Comparison of ENCODE assay signal across 12 cellular contexts in genomic region chr11:2799881-2800654, GRCh38.
DNase-seq lines count a peak whose midpoint lies in the region; ATAC-seq and TF ChIP-seq lines count a peak whose summit lies in the region.
"Had no signal": no experiment of that assay in that cellular context is flagged by ENCODE, and none has a peak within 500 bp of the region (broad histone marks: within the 10 kb centered on the region; RNA-seq: fewer than 3 reads in every experiment).

No MANE protein-coding gene starts in this region.

- H3K9me3 ChIP-seq in adrenal gland (replicated peaks in 1 of 3), result no peaks in the 10 kb centered on the region
- H3K9me3 ChIP-seq in thyroid gland, result no peaks in the 10 kb centered on the region
- H3K9me3 ChIP-seq: gastroesophageal sphincter, upper lobe of left lung had no signal

- H3K4me3 ChIP-seq in adrenal gland (no peak overlapping the region), thyroid gland (replicated peaks in 1 of 3) (no peak overlapping the region)
- H3K4me3 ChIP-seq: gastroesophageal sphincter, SJSA1, upper lobe of left lung had no signal

- peak; percentile 11 for DNase-seq in activated T-cell treated with anti-CD3 and anti-CD28 coated beads, Interleukin-2, amount 50 U/mL, for 24 hours
- DNase-seq in activated T-cell treated with anti-CD3 and anti-CD28 coated beads, Interleukin-2, amount 50 U/mL, for 72 hours, result no peak
- peak; percentile 10 to 48 (median 35) for DNase-seq in adrenal gland
- DNase-seq in mesenteric fat pad (ENCODE audit: low spot score), result peak; percentile 75
- DNase-seq in thyroid gland, result peak; percentile 1 to 15
- no peak for DNase-seq in foreskin melanocyte
- no peak for DNase-seq in ACHN
- DNase-seq in NCI-H345 (lab: John Stamatoyannopoulos, UW), result no peak
- DNase-seq: NCI-H1436 had no signal

- TF ChIP-seq CTCF in adrenal gland (IDR thresholded peaks at IDR 0.05), result no peak
- no peak for TF ChIP-seq CTCF in thyroid gland (IDR thresholded peaks at IDR 0.05)

- WGBS in adrenal gland, 4 donors, result 58 to 89% (median 71%) methylated on average over 7 to 15 of the region's 15 CpGs
- WGBS in thyroid gland, 2 donors, result 77 to 81% methylated on average over 13 of the region's 15 CpGs

- H3K36me3 Mint-ChIP-seq in activated T-cell treated with anti-CD3 and anti-CD28 coated beads, Interleukin-2, amount 50 U/mL, for 24 hours (ENCODE audit: low read depth), result no peaks in the 10 kb centered on the region
- no peaks in the 10 kb centered on the region for H3K36me3 Mint-ChIP-seq in activated T-cell treated with anti-CD3 and anti-CD28 coated beads, Interleukin-2, amount 50 U/mL, for 72 hours (ENCODE audit: insufficient read depth in 2 of 2)

- H3K27me3 ChIP-seq in adrenal gland (no peaks in the 10 kb centered on the region), thyroid gland (no peaks in the 10 kb centered on the region)
- H3K27me3 ChIP-seq: gastroesophageal sphincter, upper lobe of left lung had no signal

- no peak for TF ChIP-seq POLR2A in adrenal gland (IDR thresholded peaks at IDR 0.05)
- TF ChIP-seq POLR2A in thyroid gland (IDR thresholded peaks at IDR 0.05), result no peak

- H3K27ac ChIP-seq in adrenal gland (no peak overlapping the region), thyroid gland (no peak overlapping the region)
- H3K27ac ChIP-seq: gastroesophageal sphincter, SJSA1 had no signal

- H3K27me3 Mint-ChIP-seq in activated T-cell treated with anti-CD3 and anti-CD28 coated beads, Interleukin-2, amount 50 U/mL, for 24 hours, result no peaks in the 10 kb centered on the region
- H3K27me3 Mint-ChIP-seq in activated T-cell treated with anti-CD3 and anti-CD28 coated beads, Interleukin-2, amount 50 U/mL, for 72 hours (ENCODE audit: low read depth), result no peaks in the 10 kb centered on the region

- peaks cover 0 to 8% of the 10 kb centered on the region in 2 donors for H3K4me1 ChIP-seq in adrenal gland (replicated peaks in 1 of 2)
- H3K4me1 ChIP-seq in thyroid gland, result peaks cover 0 to 7% of the 10 kb centered on the region in 2 donors
- H3K4me1 ChIP-seq: SJSA1 had no signal

- no peak overlapping the region for H3K4me3 Mint-ChIP-seq in activated T-cell treated with anti-CD3 and anti-CD28 coated beads, Interleukin-2, amount 50 U/mL, for 24 hours
- H3K4me3 Mint-ChIP-seq in activated T-cell treated with anti-CD3 and anti-CD28 coated beads, Interleukin-2, amount 50 U/mL, for 72 hours, result no peak overlapping the region

- in situ Hi-C loops in ACHN (cut with HindIII; ENCODE audit: low pct_ligation_motif_present, low pct_unique_long_range_greater_than_20kb, low sequenced_read_pairs), result no loop called here

- H3K4me1 Mint-ChIP-seq in activated T-cell treated with anti-CD3 and anti-CD28 coated beads, Interleukin-2, amount 50 U/mL, for 24 hours (ENCODE audit: low read depth), result no peaks in the 10 kb centered on the region
- H3K4me1 Mint-ChIP-seq in activated T-cell treated with anti-CD3 and anti-CD28 coated beads, Interleukin-2, amount 50 U/mL, for 72 hours (ENCODE audit: low read depth), result no peaks in the 10 kb centered on the region

- H3K36me3 ChIP-seq in adrenal gland (replicated peaks in 1 of 2), result no peaks in the 10 kb centered on the region
- H3K36me3 ChIP-seq in thyroid gland, result no peaks in the 10 kb centered on the region
- H3K36me3 ChIP-seq: gastroesophageal sphincter, SJSA1, upper lobe of left lung had no signal

- ATAC-seq in activated T-cell treated with anti-CD3 and anti-CD28 coated beads, Interleukin-2, amount 50 U/mL, for 72 hours (replicated peaks in 1 of 2), result no peak
- ATAC-seq: gastroesophageal sphincter had no signal

- H3K9me3 Mint-ChIP-seq in activated T-cell treated with anti-CD3 and anti-CD28 coated beads, Interleukin-2, amount 50 U/mL, for 24 hours, result no peaks in the 10 kb centered on the region
- H3K9me3 Mint-ChIP-seq in activated T-cell treated with anti-CD3 and anti-CD28 coated beads, Interleukin-2, amount 50 U/mL, for 72 hours, result no peaks in the 10 kb centered on the region

- intact Hi-C loops in adrenal gland (cut with DNase I), result no loop called here
- intact Hi-C loops in thyroid gland (cut with DNase I), result no loop called here

- H3K27ac Mint-ChIP-seq in activated T-cell treated with anti-CD3 and anti-CD28 coated beads, Interleukin-2, amount 50 U/mL, for 24 hours, result no peak overlapping the region
- no peak overlapping the region for H3K27ac Mint-ChIP-seq in activated T-cell treated with anti-CD3 and anti-CD28 coated beads, Interleukin-2, amount 50 U/mL, for 72 hours

Comparison
In these comparisons a context has a peak if more than half of its experiments do, and no peak if none do; other contexts are left out.
1. DNase-seq: peak in activated T-cell treated with anti-CD3 and anti-CD28 coated beads, Interleukin-2, amount 50 U/mL, for 24 hours (single experiment), adrenal gland (7 of 7), mesenteric fat pad (single experiment) and thyroid gland (2 of 2); none in activated T-cell treated with anti-CD3 and anti-CD28 coated beads, Interleukin-2, amount 50 U/mL, for 72 hours (0 of 2), foreskin melanocyte (single experiment), ACHN (single experiment) and NCI-H345 (single experiment).